In the genomic region with DNA sequence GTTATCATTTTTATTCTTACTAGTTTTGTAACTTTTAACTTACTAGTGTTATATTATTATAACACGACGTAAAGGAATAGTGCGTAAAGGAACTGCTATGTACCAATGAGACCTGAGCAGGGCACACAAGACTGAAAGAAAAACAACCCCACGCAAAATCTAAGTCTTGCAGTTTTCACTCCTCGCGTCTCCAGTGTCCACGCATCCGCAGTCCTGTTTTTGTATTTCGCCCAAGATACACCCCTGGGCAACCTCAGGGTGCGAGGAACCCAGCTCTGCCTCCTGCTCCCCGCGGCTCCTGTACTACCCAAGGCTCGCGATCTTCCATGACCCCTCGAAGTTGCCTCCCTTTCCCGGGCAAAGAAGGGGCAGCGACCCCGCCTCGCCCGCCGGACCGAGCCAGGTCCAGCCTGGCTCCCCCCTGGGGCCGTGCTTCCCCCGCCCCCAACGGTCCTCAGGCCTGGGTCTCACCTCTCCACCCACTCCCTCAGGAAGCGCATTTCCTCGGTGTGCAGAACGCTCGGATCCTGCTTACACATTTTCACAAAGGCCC, we compare ENCODE assay signal across 1 cellular context.
TF ChIP-seq lines count a peak whose summit lies in the region.

No MANE protein-coding gene starts in this region.

TF ChIP-seq in GM12878, 131 proteins besides CTCF, POLR2A, EP300 and RAD21 (continues in another document):
- no peak for TF ChIP-seq SIX5 (IDR thresholded peaks at IDR 0.05; ENCODE audit: low read depth, low read length, severe bottlenecking)
- TF ChIP-seq EZH2 (IDR thresholded peaks at IDR 0.05; ENCODE audit: borderline replicate concordance, control insufficient read depth, low read depth, low read length), result no peak
- TF ChIP-seq LARP7 (IDR thresholded peaks at IDR 0.05), result peak; percentile 76
- TF ChIP-seq KAT2A (conservative IDR thresholded peaks at IDR 0.05; ENCODE audit: control insufficient read depth, low read depth, low read length), result no peak
- no peak for TF ChIP-seq TARDBP (IDR thresholded peaks at IDR 0.05; ENCODE audit: borderline replicate concordance)
- TF ChIP-seq, protein P1, sequence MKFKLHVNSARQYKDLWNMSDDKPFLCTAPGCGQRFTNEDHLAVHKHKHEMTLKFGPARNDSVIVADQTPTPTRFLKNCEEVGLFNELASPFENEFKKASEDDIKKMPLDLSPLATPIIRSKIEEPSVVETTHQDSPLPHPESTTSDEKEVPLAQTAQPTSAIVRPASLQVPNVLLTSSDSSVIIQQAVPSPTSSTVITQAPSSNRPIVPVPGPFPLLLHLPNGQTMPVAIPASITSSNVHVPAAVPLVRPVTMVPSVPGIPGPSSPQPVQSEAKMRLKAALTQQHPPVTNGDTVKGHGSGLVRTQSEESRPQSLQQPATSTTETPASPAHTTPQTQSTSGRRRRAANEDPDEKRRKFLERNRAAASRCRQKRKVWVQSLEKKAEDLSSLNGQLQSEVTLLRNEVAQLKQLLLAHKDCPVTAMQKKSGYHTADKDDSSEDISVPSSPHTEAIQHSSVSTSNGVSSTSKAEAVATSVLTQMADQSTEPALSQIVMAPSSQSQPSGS (IDR thresholded peaks at IDR 0.05; ENCODE audit: low read length), result no peak
- TF ChIP-seq TAF1 (IDR thresholded peaks at IDR 0.05; ENCODE audit: borderline replicate concordance, low read depth, low read length), result no peak
- TF ChIP-seq, protein P2, sequence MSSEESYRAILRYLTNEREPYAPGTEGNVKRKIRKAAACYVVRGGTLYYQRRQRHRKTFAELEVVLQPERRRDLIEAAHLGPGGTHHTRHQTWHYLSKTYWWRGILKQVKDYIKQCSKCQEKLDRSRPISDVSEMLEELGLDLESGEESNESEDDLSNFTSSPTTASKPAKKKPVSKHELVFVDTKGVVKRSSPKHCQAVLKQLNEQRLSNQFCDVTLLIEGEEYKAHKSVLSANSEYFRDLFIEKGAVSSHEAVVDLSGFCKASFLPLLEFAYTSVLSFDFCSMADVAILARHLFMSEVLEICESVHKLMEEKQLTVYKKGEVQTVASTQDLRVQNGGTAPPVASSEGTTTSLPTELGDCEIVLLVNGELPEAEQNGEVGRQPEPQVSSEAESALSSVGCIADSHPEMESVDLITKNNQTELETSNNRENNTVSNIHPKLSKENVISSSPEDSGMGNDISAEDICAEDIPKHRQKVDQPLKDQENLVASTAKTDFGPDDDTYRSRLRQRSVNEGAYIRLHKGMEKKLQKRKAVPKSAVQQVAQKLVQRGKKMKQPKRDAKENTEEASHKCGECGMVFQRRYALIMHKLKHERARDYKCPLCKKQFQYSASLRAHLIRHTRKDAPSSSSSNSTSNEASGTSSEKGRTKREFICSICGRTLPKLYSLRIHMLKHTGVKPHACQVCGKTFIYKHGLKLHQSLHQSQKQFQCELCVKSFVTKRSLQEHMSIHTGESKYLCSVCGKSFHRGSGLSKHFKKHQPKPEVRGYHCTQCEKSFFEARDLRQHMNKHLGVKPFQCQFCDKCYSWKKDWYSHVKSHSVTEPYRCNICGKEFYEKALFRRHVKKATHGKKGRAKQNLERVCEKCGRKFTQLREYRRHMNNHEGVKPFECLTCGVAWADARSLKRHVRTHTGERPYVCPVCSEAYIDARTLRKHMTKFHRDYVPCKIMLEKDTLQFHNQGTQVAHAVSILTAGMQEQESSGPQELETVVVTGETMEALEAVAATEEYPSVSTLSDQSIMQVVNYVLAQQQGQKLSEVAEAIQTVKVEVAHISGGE (CRISPR knock-in tag; IDR thresholded peaks at IDR 0.05), result no peak
- TF ChIP-seq ZZZ3 (IDR thresholded peaks at IDR 0.05; ENCODE audit: control insufficient read depth, insufficient read length, low read depth), result no peak
- TF ChIP-seq, protein P3, sequence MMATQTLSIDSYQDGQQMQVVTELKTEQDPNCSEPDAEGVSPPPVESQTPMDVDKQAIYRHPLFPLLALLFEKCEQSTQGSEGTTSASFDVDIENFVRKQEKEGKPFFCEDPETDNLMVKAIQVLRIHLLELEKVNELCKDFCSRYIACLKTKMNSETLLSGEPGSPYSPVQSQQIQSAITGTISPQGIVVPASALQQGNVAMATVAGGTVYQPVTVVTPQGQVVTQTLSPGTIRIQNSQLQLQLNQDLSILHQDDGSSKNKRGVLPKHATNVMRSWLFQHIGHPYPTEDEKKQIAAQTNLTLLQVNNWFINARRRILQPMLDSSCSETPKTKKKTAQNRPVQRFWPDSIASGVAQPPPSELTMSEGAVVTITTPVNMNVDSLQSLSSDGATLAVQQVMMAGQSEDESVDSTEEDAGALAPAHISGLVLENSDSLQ (IDR thresholded peaks at IDR 0.05), result no peak
- TF ChIP-seq HCFC1 (IDR thresholded peaks at IDR 0.05; ENCODE audit: low read length), result no peak
- TF ChIP-seq, protein P4, sequence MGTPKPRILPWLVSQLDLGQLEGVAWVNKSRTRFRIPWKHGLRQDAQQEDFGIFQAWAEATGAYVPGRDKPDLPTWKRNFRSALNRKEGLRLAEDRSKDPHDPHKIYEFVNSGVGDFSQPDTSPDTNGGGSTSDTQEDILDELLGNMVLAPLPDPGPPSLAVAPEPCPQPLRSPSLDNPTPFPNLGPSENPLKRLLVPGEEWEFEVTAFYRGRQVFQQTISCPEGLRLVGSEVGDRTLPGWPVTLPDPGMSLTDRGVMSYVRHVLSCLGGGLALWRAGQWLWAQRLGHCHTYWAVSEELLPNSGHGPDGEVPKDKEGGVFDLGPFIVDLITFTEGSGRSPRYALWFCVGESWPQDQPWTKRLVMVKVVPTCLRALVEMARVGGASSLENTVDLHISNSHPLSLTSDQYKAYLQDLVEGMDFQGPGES (IDR thresholded peaks at IDR 0.05), result 0 out of 2 replicates have a peak, but pooled peaks have one; percentile 15
- no peak for TF ChIP-seq MTA3 (IDR thresholded peaks at IDR 0.05; ENCODE audit: borderline replicate concordance, low read length)
- TF ChIP-seq CHD1 (IDR thresholded peaks at IDR 0.05; ENCODE audit: low read depth, low read length), result 0 out of 2 replicates have a peak, but pooled peaks have one; percentile 47
- TF ChIP-seq SP1 (IDR thresholded peaks at IDR 0.05; ENCODE audit: low read depth, low read length), result no peak
- TF ChIP-seq NR2C1 (IDR thresholded peaks at IDR 0.05), result no peak
- TF ChIP-seq POLR2AphosphoS5 (IDR thresholded peaks at IDR 0.05; ENCODE audit: low read length), result no peak
- TF ChIP-seq SREBF2 (IDR thresholded peaks at IDR 0.05; ENCODE audit: low read length), result no peak
- no peak for TF ChIP-seq SPI1 (IDR thresholded peaks at IDR 0.05; ENCODE audit: borderline replicate concordance, insufficient read depth, low read depth, low read length)
- TF ChIP-seq TBL1XR1 (IDR thresholded peaks at IDR 0.05; ENCODE audit: low read depth, low read length), result no peak
- TF ChIP-seq MEF2A (IDR thresholded peaks at IDR 0.05; ENCODE audit: insufficient read depth, low read depth, low read length), result no peak
- TF ChIP-seq SIN3A (IDR thresholded peaks at IDR 0.05; ENCODE audit: low read depth, low read length), result peak; percentile 71; the same call in 1 of the 2 replicates
- TF ChIP-seq, protein P5, sequence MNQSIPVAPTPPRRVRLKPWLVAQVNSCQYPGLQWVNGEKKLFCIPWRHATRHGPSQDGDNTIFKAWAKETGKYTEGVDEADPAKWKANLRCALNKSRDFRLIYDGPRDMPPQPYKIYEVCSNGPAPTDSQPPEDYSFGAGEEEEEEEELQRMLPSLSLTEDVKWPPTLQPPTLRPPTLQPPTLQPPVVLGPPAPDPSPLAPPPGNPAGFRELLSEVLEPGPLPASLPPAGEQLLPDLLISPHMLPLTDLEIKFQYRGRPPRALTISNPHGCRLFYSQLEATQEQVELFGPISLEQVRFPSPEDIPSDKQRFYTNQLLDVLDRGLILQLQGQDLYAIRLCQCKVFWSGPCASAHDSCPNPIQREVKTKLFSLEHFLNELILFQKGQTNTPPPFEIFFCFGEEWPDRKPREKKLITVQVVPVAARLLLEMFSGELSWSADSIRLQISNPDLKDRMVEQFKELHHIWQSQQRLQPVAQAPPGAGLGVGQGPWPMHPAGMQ (IDR thresholded peaks at IDR 0.05; ENCODE audit: borderline replicate concordance), result no peak
- TF ChIP-seq PAX5 (IDR thresholded peaks at IDR 0.05; ENCODE audit: borderline replicate concordance, low read depth, low read length), result no peak
- TF ChIP-seq POU2F2 (IDR thresholded peaks at IDR 0.05; ENCODE audit: borderline replicate concordance, low read depth, low read length), result no peak
- peak; percentile 35; the same call in 1 of the 2 replicates for TF ChIP-seq CHD2 (IDR thresholded peaks at IDR 0.05; ENCODE audit: borderline replicate concordance, low read depth, low read length)
- TF ChIP-seq CBFB (IDR thresholded peaks at IDR 0.05; ENCODE audit: low read depth), result no peak
- peak; percentile 50 for TF ChIP-seq MXI1 (IDR thresholded peaks at IDR 0.05; ENCODE audit: low read depth, low read length)
- no peak for TF ChIP-seq RBBP5 (conservative IDR thresholded peaks at IDR 0.05)
- TF ChIP-seq, protein P6, sequence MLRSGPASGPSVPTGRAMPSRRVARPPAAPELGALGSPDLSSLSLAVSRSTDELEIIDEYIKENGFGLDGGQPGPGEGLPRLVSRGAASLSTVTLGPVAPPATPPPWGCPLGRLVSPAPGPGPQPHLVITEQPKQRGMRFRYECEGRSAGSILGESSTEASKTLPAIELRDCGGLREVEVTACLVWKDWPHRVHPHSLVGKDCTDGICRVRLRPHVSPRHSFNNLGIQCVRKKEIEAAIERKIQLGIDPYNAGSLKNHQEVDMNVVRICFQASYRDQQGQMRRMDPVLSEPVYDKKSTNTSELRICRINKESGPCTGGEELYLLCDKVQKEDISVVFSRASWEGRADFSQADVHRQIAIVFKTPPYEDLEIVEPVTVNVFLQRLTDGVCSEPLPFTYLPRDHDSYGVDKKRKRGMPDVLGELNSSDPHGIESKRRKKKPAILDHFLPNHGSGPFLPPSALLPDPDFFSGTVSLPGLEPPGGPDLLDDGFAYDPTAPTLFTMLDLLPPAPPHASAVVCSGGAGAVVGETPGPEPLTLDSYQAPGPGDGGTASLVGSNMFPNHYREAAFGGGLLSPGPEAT (IDR thresholded peaks at IDR 0.05; ENCODE audit: low read depth), result no peak
- TF ChIP-seq CEBPB (IDR thresholded peaks at IDR 0.05; ENCODE audit: borderline replicate concordance in 1 of 2, low read depth in 2 of 2, low read length in 2 of 2), result no peak
- TF ChIP-seq, protein P7, sequence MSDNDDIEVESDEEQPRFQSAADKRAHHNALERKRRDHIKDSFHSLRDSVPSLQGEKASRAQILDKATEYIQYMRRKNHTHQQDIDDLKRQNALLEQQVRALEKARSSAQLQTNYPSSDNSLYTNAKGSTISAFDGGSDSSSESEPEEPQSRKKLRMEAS (IDR thresholded peaks at IDR 0.05; ENCODE audit: low read depth, low read length), result peak; percentile 26; the same call in 1 of the 2 replicates
- TF ChIP-seq FOXM1 (IDR thresholded peaks at IDR 0.05; ENCODE audit: low read depth, low read length), result no peak
- no peak for TF ChIP-seq YY1 (IDR thresholded peaks at IDR 0.05; ENCODE audit: low read depth, low read length)
- TF ChIP-seq SRF (IDR thresholded peaks at IDR 0.05; ENCODE audit: low read depth in 2 of 2, low read length in 2 of 2), result no peak
- 0 out of 2 replicates have a peak, but pooled peaks have one; percentile 4 for TF ChIP-seq PML (IDR thresholded peaks at IDR 0.05; ENCODE audit: low read length)
- no peak for TF ChIP-seq RCOR1 (conservative IDR thresholded peaks at IDR 0.05; ENCODE audit: low read depth, low read length)
- TF ChIP-seq SUPT20H (IDR thresholded peaks at IDR 0.05; ENCODE audit: borderline replicate concordance, control insufficient read depth, low read depth, low read length), result no peak
- TF ChIP-seq RUNX3 (IDR thresholded peaks at IDR 0.05; ENCODE audit: low read length), result peak; percentile 46; the same call in 1 of the 2 replicates
- 0 out of 2 replicates have a peak, but pooled peaks have one; percentile 52 for TF ChIP-seq NR2F1 (conservative IDR thresholded peaks at IDR 0.05)
- TF ChIP-seq KLF5 (IDR thresholded peaks at IDR 0.05; ENCODE audit: partially characterized antibody), result no peak
- TF ChIP-seq GATAD2B (conservative IDR thresholded peaks at IDR 0.05; ENCODE audit: low read depth), result peak; percentile 82; the same call in 1 of the 2 replicates
- TF ChIP-seq FOS (IDR thresholded peaks at IDR 0.05; ENCODE audit: borderline replicate concordance, extremely low read depth, insufficient read length), result no peak
- no peak for TF ChIP-seq KDM1A (IDR thresholded peaks at IDR 0.05; ENCODE audit: borderline replicate concordance)
- TF ChIP-seq, protein P8, sequence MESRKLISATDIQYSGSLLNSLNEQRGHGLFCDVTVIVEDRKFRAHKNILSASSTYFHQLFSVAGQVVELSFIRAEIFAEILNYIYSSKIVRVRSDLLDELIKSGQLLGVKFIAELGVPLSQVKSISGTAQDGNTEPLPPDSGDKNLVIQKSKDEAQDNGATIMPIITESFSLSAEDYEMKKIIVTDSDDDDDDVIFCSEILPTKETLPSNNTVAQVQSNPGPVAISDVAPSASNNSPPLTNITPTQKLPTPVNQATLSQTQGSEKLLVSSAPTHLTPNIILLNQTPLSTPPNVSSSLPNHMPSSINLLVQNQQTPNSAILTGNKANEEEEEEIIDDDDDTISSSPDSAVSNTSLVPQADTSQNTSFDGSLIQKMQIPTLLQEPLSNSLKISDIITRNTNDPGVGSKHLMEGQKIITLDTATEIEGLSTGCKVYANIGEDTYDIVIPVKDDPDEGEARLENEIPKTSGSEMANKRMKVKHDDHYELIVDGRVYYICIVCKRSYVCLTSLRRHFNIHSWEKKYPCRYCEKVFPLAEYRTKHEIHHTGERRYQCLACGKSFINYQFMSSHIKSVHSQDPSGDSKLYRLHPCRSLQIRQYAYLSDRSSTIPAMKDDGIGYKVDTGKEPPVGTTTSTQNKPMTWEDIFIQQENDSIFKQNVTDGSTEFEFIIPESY (IDR thresholded peaks at IDR 0.05), result no peak; the same call in 1 of the 2 replicates
- no peak for TF ChIP-seq IRF4 (IDR thresholded peaks at IDR 0.05; ENCODE audit: low read depth, low read length)
- TF ChIP-seq ZNF24 (IDR thresholded peaks at IDR 0.05), result no peak
- TF ChIP-seq, protein P9, sequence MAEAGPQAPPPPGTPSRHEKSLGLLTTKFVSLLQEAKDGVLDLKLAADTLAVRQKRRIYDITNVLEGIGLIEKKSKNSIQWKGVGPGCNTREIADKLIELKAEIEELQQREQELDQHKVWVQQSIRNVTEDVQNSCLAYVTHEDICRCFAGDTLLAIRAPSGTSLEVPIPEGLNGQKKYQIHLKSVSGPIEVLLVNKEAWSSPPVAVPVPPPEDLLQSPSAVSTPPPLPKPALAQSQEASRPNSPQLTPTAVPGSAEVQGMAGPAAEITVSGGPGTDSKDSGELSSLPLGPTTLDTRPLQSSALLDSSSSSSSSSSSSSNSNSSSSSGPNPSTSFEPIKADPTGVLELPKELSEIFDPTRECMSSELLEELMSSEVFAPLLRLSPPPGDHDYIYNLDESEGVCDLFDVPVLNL (IDR thresholded peaks at IDR 0.05; ENCODE audit: low read depth, low read length), result no peak
- no peak for TF ChIP-seq SMC3 (IDR thresholded peaks at IDR 0.05; ENCODE audit: borderline replicate concordance, low read length)
- no peak for TF ChIP-seq MYB (IDR thresholded peaks at IDR 0.05; ENCODE audit: borderline replicate concordance, low read depth, low read length)
- no peak for TF ChIP-seq RELA (IDR thresholded peaks at IDR 0.05; ENCODE audit: borderline replicate concordance, partially characterized antibody)
- peak; percentile 74; the same call in 1 of the 2 replicates for TF ChIP-seq HDGF (IDR thresholded peaks at IDR 0.05)
- no peak for TF ChIP-seq JUNB (IDR thresholded peaks at IDR 0.05)
